25 cellular contexts compared by ENCODE assay signal in the genomic region with DNA sequence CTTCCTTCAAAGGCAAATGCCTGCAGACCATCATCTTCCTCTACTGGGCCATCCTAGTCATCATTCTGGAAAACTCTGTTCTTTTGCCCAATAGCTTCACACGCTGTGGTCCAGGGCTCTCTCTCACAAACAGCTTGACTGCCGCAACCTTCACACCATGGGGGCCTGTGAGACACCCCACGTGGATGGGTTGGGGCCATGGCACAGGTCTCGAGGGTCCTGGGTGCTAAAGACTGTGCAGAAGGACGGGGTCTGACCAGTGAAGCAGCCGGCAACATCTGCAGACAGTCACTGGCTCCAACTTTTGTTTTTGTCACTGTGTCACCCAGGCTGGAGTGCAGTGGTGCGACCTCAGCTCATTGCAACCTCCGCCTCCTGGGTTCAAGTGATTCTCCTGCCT.
"Had no signal": no experiment of that assay in that cellular context is flagged by ENCODE, and none has a peak within 500 bp of the region (broad histone marks: within the 10 kb centered on the region; RNA-seq: fewer than 3 reads in every experiment).

No MANE protein-coding gene starts in this region.

- H3K9ac ChIP-seq: parathyroid adenoma had no signal

- H3K4me3 ChIP-seq: ovary, psoas muscle, right lobe of liver, sigmoid colon, stomach, thoracic aorta, thyroid gland, tibial nerve, upper lobe of right lung, uterus had no signal

- H3K36me3 ChIP-seq: ovary, uterus had no signal

- H3K4me1 ChIP-seq: parathyroid adenoma, psoas muscle, right lobe of liver, sigmoid colon, thyroid gland, tibial nerve, upper lobe of right lung, uterus had no signal

- H2AFZ ChIP-seq: parathyroid adenoma had no signal

- DNase-seq: naive thymus-derived CD8-positive, alpha-beta T cell; nephron progenitor cell; nucleus accumbens; ovary; right lobe of liver; sigmoid colon; small intestine; stimulated activated CD4-positive, alpha-beta T cell treated with anti-CD3 and anti-CD28 coated beads, Interleukin-15, amount 100 ng/mL, for 24 hours; stimulated activated CD4-positive, alpha-beta T cell treated with anti-CD3 and anti-CD28 coated beads, Interleukin-2, amount 100 ng/mL, for 24 hours; stimulated activated CD4-positive, alpha-beta T cell treated with anti-CD3 and anti-CD28 coated beads, Interleukin-2, amount 100 ng/mL, for 48 hours; stimulated activated CD4-positive, alpha-beta T cell treated with anti-CD3 and anti-CD28 coated beads, Interleukin-4, amount 100 ng/mL, for 24 hours; stimulated activated naive B cell treated with anti-CD40 and anti-IgM and Interleukin-4, amounts not matched to agents 10 μg/mL and 1 μg/mL and 100 μg/mL, for 72 hours; stimulated activated naive CD4-positive, alpha-beta T cell treated with Interleukin-2 at 50 U/mL for 16 hours; stomach; thyroid gland; upper lobe of right lung; uterus had no signal

- ATAC-seq: naive thymus-derived CD8-positive, alpha-beta T cell; natural killer cell treated with Interleukin-12 subunit alpha and Interleukin-12 subunit beta and Interleukin-15 and Interleukin-18, amount 100 ng/mL, for 72 hours; psoas muscle; right cardiac atrium; right lobe of liver; stimulated activated effector memory CD8-positive, alpha-beta T cell treated with anti-CD3 and anti-CD28 coated beads, Interleukin-12 subunit alpha, Interleukin-12 subunit beta, amount 100 ng/mL, for 72 hours; stimulated activated naive B cell treated with anti-CD40 and anti-IgM and Interleukin-4, amounts not matched to agents 10 μg/mL and 1 μg/mL and 100 μg/mL, for 72 hours; upper lobe of right lung had no signal

- H3K27ac ChIP-seq: neutrophil, ovary, parathyroid adenoma, psoas muscle, right lobe of liver, sigmoid colon, stomach, thoracic aorta, thyroid gland, tibial nerve, upper lobe of right lung, uterus had no signal

- H3K27me3 ChIP-seq: neutrophil, ovary, right lobe of liver, sigmoid colon, stomach, thyroid gland, tibial nerve, upper lobe of right lung, uterus had no signal

- H3K9me3 ChIP-seq: neutrophil, ovary, psoas muscle, right lobe of liver, sigmoid colon, stomach, thoracic aorta, thyroid gland, tibial nerve, upper lobe of right lung, uterus had no signal
